In genomic region chr1:50750021-50750619, GRCh38 we compare ENCODE assay signal across 8 cellular contexts.
DNase-seq lines count a peak whose midpoint lies in the region; ATAC-seq and TF ChIP-seq lines count a peak whose summit lies in the region.

No MANE protein-coding gene starts in this region.

- intact Hi-C loops in psoas muscle (cut with DNase I), result no loop called here
- intact Hi-C loops in CD14-positive monocyte (cut with micrococcal nuclease), result no loop called here
- intact Hi-C loops in sigmoid colon (cut with DNase I), result no loop called here

- peak; percentile 11 for DNase-seq in NCI-H1694 treated with DMSO at 0.1 percent for 48 hours (lab: John Stamatoyannopoulos, UW)
- DNase-seq in NCI-H1694 (lab: John Stamatoyannopoulos, UW), result no peak
- DNase-seq in NCI-H460 (ENCODE audit: extremely low read depth, low read depth), result peak; percentile 30
- no peak for DNase-seq in endodermal cell
- no peak for DNase-seq in psoas muscle
- DNase-seq in SKM-1 (lab: John Stamatoyannopoulos, UW; ENCODE audit: unreplicated experiment), result no peak
- DNase-seq in CD14-positive monocyte (ENCODE audit: low spot score), result no peak
- no peak for DNase-seq in sigmoid colon

- H3K4me1 Mint-ChIP-seq in endodermal cell (peaks cover 14% of the 10 kb centered on the region), CD14-positive monocyte (no peaks in the 10 kb centered on the region)

- H3K36me3 ChIP-seq in endodermal cell (ENCODE audit: control insufficient read depth, insufficient read depth, low read length) (no peaks in the 10 kb centered on the region), psoas muscle (ENCODE audit: insufficient read depth in 1 of 2, low read depth in 1 of 2) (peaks cover 0 to under 1% of the 10 kb centered on the region in 2 donors), sigmoid colon (no peaks in the 10 kb centered on the region)

- TF ChIP-seq CTCF in endodermal cell (conservative IDR thresholded peaks at IDR 0.05) (peak; percentile 66), psoas muscle (IDR thresholded peaks at IDR 0.05) (peak; percentile 17), CD14-positive monocyte (IDR thresholded peaks at IDR 0.05) (no peak), sigmoid colon (IDR thresholded peaks at IDR 0.05) (peak in 1 of 4 experiments; percentile 21)

- H3K4me3 Mint-ChIP-seq in endodermal cell, result no peak overlapping the region
- no peak overlapping the region for H3K4me3 Mint-ChIP-seq in CD14-positive monocyte

- 78% methylated on average over 1 of the region's 2 CpGs; no CpG with 5 or more reads in 1 of the 2 experiments for WGBS in endodermal cell (ENCODE audit: insufficient coverage in 1 of 2, insufficient read length in 1 of 2), 2 experiments
- WGBS in psoas muscle, 3 donors, result 48 to 61% (median 57%) methylated on average over 2 of the region's 2 CpGs
- 10 to 43% methylated on average over 2 of the region's 2 CpGs for WGBS in sigmoid colon, 2 donors

- ATAC-seq in psoas muscle, result no peak

- peaks cover 4% of the 10 kb centered on the region for H3K4me1 ChIP-seq in endodermal cell (ENCODE audit: control insufficient read depth, insufficient read depth, low read length)
- no peaks in the 10 kb centered on the region for H3K4me1 ChIP-seq in psoas muscle
- H3K4me1 ChIP-seq in sigmoid colon, result no peaks in the 10 kb centered on the region

- H3K27ac Mint-ChIP-seq in endodermal cell (no peak overlapping the region), CD14-positive monocyte (peak overlapping the region in 1 of 7 donors; percentile 40)

- no peaks in the 10 kb centered on the region for H3K9me3 ChIP-seq in endodermal cell (ENCODE audit: control insufficient read depth, low read length)
- no peaks in the 10 kb centered on the region for H3K9me3 ChIP-seq in psoas muscle
- no peaks in the 10 kb centered on the region for H3K9me3 ChIP-seq in sigmoid colon

- H3K27me3 Mint-ChIP-seq in endodermal cell (ENCODE audit: insufficient read depth) (no peaks in the 10 kb centered on the region), CD14-positive monocyte (ENCODE audit: low read depth in 3 of 3) (peaks cover 0 to 2% (median 0%) of the 10 kb centered on the region in 3 donors)

- TF ChIP-seq EP300 in sigmoid colon (IDR thresholded peaks at IDR 0.05), result no peak

- H3K27ac ChIP-seq in endodermal cell (ENCODE audit: low read depth, low read length) (no peak overlapping the region), psoas muscle (no peak overlapping the region), sigmoid colon (no peak overlapping the region)

- H3K9me3 Mint-ChIP-seq in endodermal cell (peaks cover 8% of the 10 kb centered on the region), CD14-positive monocyte (no peaks in the 10 kb centered on the region)

- TF ChIP-seq POLR2A in sigmoid colon (IDR thresholded peaks at IDR 0.05), result no peak

- H3K4me3 ChIP-seq in endodermal cell (ENCODE audit: low read length), result no peak overlapping the region
- no peak overlapping the region for H3K4me3 ChIP-seq in psoas muscle
- H3K4me3 ChIP-seq in sigmoid colon, result no peak overlapping the region

- H3K9ac ChIP-seq in endodermal cell (ENCODE audit: extremely low read depth, low read length, poor library complexity, severe bottlenecking), result no peak overlapping the region

- no peaks in the 10 kb centered on the region for H3K27me3 ChIP-seq in endodermal cell (ENCODE audit: control insufficient read depth, insufficient read depth, low read length, poor library complexity, severe bottlenecking)
- no peaks in the 10 kb centered on the region for H3K27me3 ChIP-seq in psoas muscle (ENCODE audit: insufficient read depth in 3 of 3, low read length in 2 of 3)
- no peaks in the 10 kb centered on the region for H3K27me3 ChIP-seq in sigmoid colon

- peaks cover 23% of the 10 kb centered on the region for H3K36me3 Mint-ChIP-seq in endodermal cell (ENCODE audit: low read depth)
- peaks cover 16 to 19% of the 10 kb centered on the region in 2 donors for H3K36me3 Mint-ChIP-seq in CD14-positive monocyte

Comparison
In these comparisons a context has a peak if more than half of its experiments do, and no peak if none do; other contexts are left out.
1. DNase-seq: peak in NCI-H1694 treated with DMSO at 0.1 percent for 48 hours (single experiment) and NCI-H460 (single experiment); none in NCI-H1694 (single experiment), endodermal cell (single experiment), psoas muscle (0 of 2), SKM-1 (single experiment), CD14-positive monocyte (single experiment) and sigmoid colon (single experiment).